Comparison of ENCODE assay signal across 8 cellular contexts in genomic region chr11:10454902-10455631, GRCh38. TPM values are rescaled to one million over a fixed set of nuclear protein-coding genes. Genes with fewer than 3 reads are reported as not detected.
DNase-seq lines count a peak whose midpoint lies in the region; FAIRE-seq lines count a peak whose summit lies in the region.

TSS of gene AMPD3 (plus strand) at chr11:10455264. CDS start at chr11:10461520, 6,256 bp downstream.

- no peak within 1 kb of the TSS for H3K9ac ChIP-seq in iPS-18a (ENCODE audit: low read length)

- no peaks in the 10 kb centered on the region for H3K9me3 Mint-ChIP-seq in activated T-helper 2 cell treated with anti-CD3 and anti-CD28 coated beads, Interferon-gamma antibody, Interleukin-2, Interleukin-4, amounts not matched to agents 10 μg/mL and 5 μg/mL and 100 μg/mL, durations not matched to agents 14 hours and 24 hours and 36 hours

- H3K4me3 ChIP-seq in H7 (ENCODE audit: insufficient read depth, low read depth, low read length) = no peak within 1 kb of the TSS
- peak within 1 kb of the TSS; percentile 30 for H3K4me3 ChIP-seq in iPS-18a (ENCODE audit: low read length)
- peak within 1 kb of the TSS in 1 of 2 donors; percentile 6 for H3K4me3 ChIP-seq in small intestine (ENCODE audit: low read depth in 1 of 2, low read length in 2 of 2)

- FAIRE-seq in small intestine (lab: Jason Lieb, UNC) = no peak
- no peak for FAIRE-seq in frontal cortex (lab: Jason Lieb, UNC)

- H3K9me3 ChIP-seq in iPS-18a (ENCODE audit: control insufficient read depth, low read depth, low read length) = no peaks in the 10 kb centered on the region
- H3K9me3 ChIP-seq in small intestine (ENCODE audit: control insufficient read depth, low read depth) = no peaks in the 10 kb centered on the region

- peaks cover 7% of the 10 kb centered on the region for H3K27me3 Mint-ChIP-seq in activated T-helper 2 cell treated with anti-CD3 and anti-CD28 coated beads, Interferon-gamma antibody, Interleukin-2, Interleukin-4, amounts not matched to agents 10 μg/mL and 5 μg/mL and 100 μg/mL, durations not matched to agents 14 hours and 24 hours and 36 hours (ENCODE audit: low read depth)

- peaks cover 71% of the 10 kb centered on the region for H3K4me1 Mint-ChIP-seq in activated T-helper 2 cell treated with anti-CD3 and anti-CD28 coated beads, Interferon-gamma antibody, Interleukin-2, Interleukin-4, amounts not matched to agents 10 μg/mL and 5 μg/mL and 100 μg/mL, durations not matched to agents 14 hours and 24 hours and 36 hours (ENCODE audit: low read depth)

- 71 to 83% (median 81%) methylated on average over 11 of the region's 11 CpGs for WGBS in small intestine, 3 donors

- H3K27ac ChIP-seq in iPS-18a (ENCODE audit: low read length) (no peak within 1 kb of the TSS), small intestine (ENCODE audit: low read depth in 1 of 2, low read length in 1 of 2) (peak within 1 kb of the TSS in 1 of 2 donors; percentile 89)

- peak within 1 kb of the TSS; percentile 88 for H3K4me3 Mint-ChIP-seq in activated T-helper 2 cell treated with anti-CD3 and anti-CD28 coated beads, Interferon-gamma antibody, Interleukin-2, Interleukin-4, amounts not matched to agents 10 μg/mL and 5 μg/mL and 100 μg/mL, durations not matched to agents 14 hours and 24 hours and 36 hours (ENCODE audit: low read depth)

- DNase-seq in DMS 273 (lab: John Stamatoyannopoulos, UW; ENCODE audit: unreplicated experiment) = peak; percentile 93
- peak; percentile 54 for DNase-seq in H7
- peak; percentile 87 for DNase-seq in NCI-H2196 treated with DMSO at 0.1 percent for 48 hours (lab: John Stamatoyannopoulos, UW; ENCODE audit: unreplicated experiment)
- peak; percentile 7 for DNase-seq in activated T-helper 2 cell treated with anti-CD3 and anti-CD28 coated beads, Interferon-gamma antibody, Interleukin-2, Interleukin-4, amounts not matched to agents 10 μg/mL and 5 μg/mL and 100 μg/mL, durations not matched to agents 14 hours and 24 hours and 36 hours (ENCODE audit: low spot score)
- peak; percentile 23 for DNase-seq in small intestine
- DNase-seq in frontal cortex (ENCODE audit: low spot score in 2 of 2) = no peak
- DNase-seq in NCI-H1436 (lab: John Stamatoyannopoulos, UW) = no peak

- H3K36me3 ChIP-seq in H7 (replicated peaks; ENCODE audit: control insufficient read depth, insufficient read depth, low read length) (no peaks in the 10 kb centered on the region), iPS-18a (ENCODE audit: control insufficient read depth, low read depth, low read length) (no peaks in the 10 kb centered on the region), small intestine (ENCODE audit: control insufficient read depth in 2 of 2, insufficient read depth in 2 of 2, low read length in 2 of 2) (no peaks in the 10 kb centered on the region)

- peaks cover 21% of the 10 kb centered on the region for H3K4me1 ChIP-seq in iPS-18a (ENCODE audit: control insufficient read depth, low read depth, low read length)
- peaks cover 6 to 14% of the 10 kb centered on the region in 2 donors for H3K4me1 ChIP-seq in small intestine (ENCODE audit: control insufficient read depth in 2 of 2, insufficient read depth in 1 of 2, low read depth in 1 of 2, low read length in 1 of 2)

- peak within 1 kb of the TSS; percentile 84 for H3K27ac Mint-ChIP-seq in activated T-helper 2 cell treated with anti-CD3 and anti-CD28 coated beads, Interferon-gamma antibody, Interleukin-2, Interleukin-4, amounts not matched to agents 10 μg/mL and 5 μg/mL and 100 μg/mL, durations not matched to agents 14 hours and 24 hours and 36 hours

- H3K27me3 ChIP-seq in H7 (ENCODE audit: control insufficient read depth, insufficient read depth, low read length) (peaks cover 17% of the 10 kb centered on the region), iPS-18a (ENCODE audit: control insufficient read depth, insufficient read depth, low read length) (peaks cover 23% of the 10 kb centered on the region), small intestine (ENCODE audit: control insufficient read depth in 2 of 2, insufficient read depth in 2 of 2, low read length in 2 of 2) (no peaks in the 10 kb centered on the region)

- peaks cover 18% of the 10 kb centered on the region for H3K36me3 Mint-ChIP-seq in activated T-helper 2 cell treated with anti-CD3 and anti-CD28 coated beads, Interferon-gamma antibody, Interleukin-2, Interleukin-4, amounts not matched to agents 10 μg/mL and 5 μg/mL and 100 μg/mL, durations not matched to agents 14 hours and 24 hours and 36 hours (ENCODE audit: low read depth)

- intact Hi-C loops in activated T-helper 2 cell treated with anti-CD3 and anti-CD28 coated beads, Interferon-gamma antibody, Interleukin-2, Interleukin-4, amounts not matched to agents 10 μg/mL and 5 μg/mL and 100 μg/mL, durations not matched to agents 14 hours and 24 hours and 36 hours (cut with micrococcal nuclease) = loop anchor here (1.0 to 10.0 kb wide), 9 partner anchors 12 to 1387 kb away; partner anchors contain the start of genes ADM, EIF4G2, RNF141 and USP47

RNA-seq across cellular contexts. Expression of gene AMPD3, which starts in this region (rescaled TPM):
- total RNA-seq in H7 (2014; rRNA removed; shearing (Covaris generic)) = 2.2 and 3.8 TPM in 2 replicates
- 24.8 and 26.1 TPM in 2 replicates for total RNA-seq in activated T-helper 2 cell treated with anti-CD3 and anti-CD28 coated beads, Interferon-gamma antibody, Interleukin-2, Interleukin-4, amounts not matched to agents 10 μg/mL and 5 μg/mL and 100 μg/mL, durations not matched to agents 14 hours and 24 hours and 36 hours
- polyA plus RNA-seq in small intestine = 1 to 10 TPM; 2.7 to 5.1 (median 4.0) TPM
- 0.82 TPM for total RNA-seq in frontal cortex

Comparison
In these comparisons a context has a peak if more than half of its experiments do, and no peak if none do; other contexts are left out.
1. DNase-seq: peak in DMS 273 (single experiment), H7 (single experiment), NCI-H2196 treated with DMSO at 0.1 percent for 48 hours (single experiment), activated T-helper 2 cell treated with anti-CD3 and anti-CD28 coated beads, Interferon-gamma antibody, Interleukin-2, Interleukin-4, amounts not matched to agents 10 μg/mL and 5 μg/mL and 100 μg/mL, durations not matched to agents 14 hours and 24 hours and 36 hours (single experiment) and small intestine (single experiment); none in frontal cortex (0 of 2) and NCI-H1436 (single experiment).